In the genomic region with DNA sequence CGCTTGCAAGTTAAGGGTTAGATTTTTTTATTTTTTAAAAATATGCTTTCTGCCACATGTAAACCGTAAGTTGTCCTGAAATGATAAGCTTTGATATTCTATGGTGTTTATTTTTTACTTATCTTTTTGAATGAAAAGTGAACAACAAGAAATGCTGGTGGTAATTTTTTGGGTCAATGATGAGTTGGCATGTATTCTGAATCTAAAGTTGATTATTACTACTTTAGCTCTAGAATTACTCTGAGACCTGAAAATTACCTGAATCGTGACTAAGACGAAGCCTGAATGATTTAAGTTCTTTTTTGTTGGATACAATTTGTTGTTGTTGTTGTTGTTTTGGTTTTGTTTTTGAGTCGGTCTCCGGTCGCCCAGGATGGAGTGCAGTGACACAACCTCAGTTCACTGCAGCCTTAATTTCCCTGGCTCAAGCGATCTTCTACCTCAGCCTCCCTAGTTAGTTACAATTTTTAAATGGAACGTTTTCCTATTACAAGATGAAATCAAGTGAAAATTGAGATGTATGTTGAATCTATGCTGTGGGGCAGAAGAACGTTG, we compare ENCODE assay signal across 8 cellular contexts. TPM values are rescaled to one million over a fixed set of nuclear protein-coding genes. Genes with fewer than 3 reads are reported as not detected.
DNase-seq lines count a peak whose midpoint lies in the region; ATAC-seq and TF ChIP-seq lines count a peak whose summit lies in the region.

No MANE protein-coding gene starts in this region.

- DNase-seq in stimulated activated CD4-positive, alpha-beta T cell treated with anti-CD3 and anti-CD28 coated beads, Interleukin-15, amount 100 ng/mL, for 24 hours, result peak; percentile 25
- no peak for DNase-seq in stimulated activated CD4-positive, alpha-beta T cell treated with anti-CD3 and anti-CD28 coated beads, Interleukin-12 subunit alpha, Interleukin-12 subunit beta, amount 100 ng/mL, for 4 hours
- no peak for DNase-seq in brain microvascular endothelial cell
- DNase-seq in mesothelial cell of epicardium (ENCODE audit: low spot score in 2 of 2, unreplicated experiment in 2 of 2), result no peak
- DNase-seq in vagina (ENCODE audit: extremely low spot score in 2 of 2), result no peak

- peaks cover 10% of the 10 kb centered on the region for H3K36me3 Mint-ChIP-seq in mesothelial cell of epicardium

- peaks cover 48% of the 10 kb centered on the region for H3K4me1 Mint-ChIP-seq in mesothelial cell of epicardium

- intact Hi-C loops in vagina (cut with DNase I), result no loop called here

- H3K36me3 ChIP-seq in brain microvascular endothelial cell (replicated peaks), result peaks cover 35% of the 10 kb centered on the region
- H3K36me3 ChIP-seq in vagina, result peaks cover 0 to 23% of the 10 kb centered on the region in 2 donors

- peak overlapping the region; percentile 98 for H3K27ac Mint-ChIP-seq in mesothelial cell of epicardium

- in situ Hi-C loops in brain microvascular endothelial cell (cut with HindIII; ENCODE audit: low pct_ligation_motif_present, low sequenced_read_pairs), result no loop called here

- no peak for ATAC-seq in HG02623 (IDR thresholded peaks at IDR 0.05; ENCODE audit: unreplicated experiment)
- no peak for ATAC-seq in HG03342 (IDR thresholded peaks at IDR 0.05; ENCODE audit: unreplicated experiment)
- ATAC-seq in GM21529 (IDR thresholded peaks at IDR 0.05; ENCODE audit: unreplicated experiment), result no peak

- H3K4me3 Mint-ChIP-seq in mesothelial cell of epicardium, result peak overlapping the region; percentile 97

- no peaks in the 10 kb centered on the region for H3K27me3 ChIP-seq in brain microvascular endothelial cell (replicated peaks)
- H3K27me3 ChIP-seq in vagina, result no peaks in the 10 kb centered on the region

- peaks cover 3% of the 10 kb centered on the region for H3K9me3 Mint-ChIP-seq in mesothelial cell of epicardium

- H3K27me3 Mint-ChIP-seq in mesothelial cell of epicardium (ENCODE audit: low read depth), result no peaks in the 10 kb centered on the region

- H3K9me3 ChIP-seq in vagina, result no peaks in the 10 kb centered on the region

- H3K27ac ChIP-seq in brain microvascular endothelial cell (peak overlapping the region; percentile 77), vagina (peak overlapping the region; percentile 81)

- H3K4me3 ChIP-seq in brain microvascular endothelial cell (ENCODE audit: low read depth, low read length) (peak overlapping the region; percentile 96), vagina (peak overlapping the region; percentile 49 to 62)

- H3K4me1 ChIP-seq in vagina, result peaks cover 52% of the 10 kb centered on the region

- no peak for TF ChIP-seq CTCF in brain microvascular endothelial cell (IDR thresholded peaks at IDR 0.05; ENCODE audit: low read depth, low read length, missing control alignments)
- TF ChIP-seq CTCF in mesothelial cell of epicardium (IDR thresholded peaks at IDR 0.05; ENCODE audit: unreplicated experiment), result no peak
- no peak for TF ChIP-seq CTCF in vagina (IDR thresholded peaks at IDR 0.05)

- no peak for TF ChIP-seq POLR2A in vagina (IDR thresholded peaks at IDR 0.05)

RNA-seq across cellular contexts. Expression of a gene that starts 0.9 kb away (rescaled TPM):
- total RNA-seq in mesothelial cell of epicardium, result 80.6 to 88.9 TPM (median 85.9 TPM) in 3 replicates
- total RNA-seq in vagina, result 58.2 TPM

RNA-seq across cellular contexts. Expression of a gene that starts 9.7 kb away (rescaled TPM):
- 0.27 to 0.29 TPM (median 0.27 TPM) in 3 replicates for total RNA-seq in mesothelial cell of epicardium
- total RNA-seq in vagina, result 0.25 TPM
